1 cellular context compared by ENCODE assay signal in genomic region chr3:9793161-9793781, GRCh38.
A peak's percentile ranks its signal among the peaks of the same experiment; 100 is the strongest.
TF ChIP-seq lines count a peak whose summit lies in the region.

No MANE protein-coding gene starts in this region.

TF ChIP-seq in HepG2, 621 proteins besides CTCF, POLR2A, EP300 and RAD21:
- TF ChIP-seq CBFB (CRISPR knock-in tag; IDR thresholded peaks at IDR 0.05) (0 out of 2 replicates have a peak, but pooled peaks have one; percentile 14), ZNF687 (CRISPR knock-in tag; IDR thresholded peaks at IDR 0.05) (peak; percentile 9; the same call in 1 of the 2 replicates), CSRNP1 (CRISPR knock-in tag; IDR thresholded peaks at IDR 0.05) (peak; percentile 87; the same call in 1 of the 2 replicates), HNRNPK (IDR thresholded peaks at IDR 0.05; ENCODE audit: low read depth, low read length, poor library complexity, severe bottlenecking) (peak; percentile 61), ZNF558 (CRISPR knock-in tag; IDR thresholded peaks at IDR 0.05; ENCODE audit: borderline replicate concordance) (0 out of 2 replicates have a peak, but pooled peaks have one; percentile 16), TOPORS (CRISPR knock-in tag; IDR thresholded peaks at IDR 0.05) (0 out of 2 replicates have a peak, but pooled peaks have one; percentile 60), KAT2B (IDR thresholded peaks at IDR 0.05; ENCODE audit: borderline replicate concordance, low read depth, low read length) (no peak), SALL1 (CRISPR knock-in tag; IDR thresholded peaks at IDR 0.05) (peak; percentile 39; the same call in 1 of the 2 replicates), HNF4A (CRISPR knock-in tag; IDR thresholded peaks at IDR 0.05) (no peak), ZBTB7A (CRISPR knock-in tag; IDR thresholded peaks at IDR 0.05) (0 out of 2 replicates have a peak, but pooled peaks have one; percentile 7), SIN3A (IDR thresholded peaks at IDR 0.05; ENCODE audit: borderline replicate concordance, low read depth, low read length) (0 out of 2 replicates have a peak, but pooled peaks have one; percentile 23), MXI1 (IDR thresholded peaks at IDR 0.05; ENCODE audit: borderline replicate concordance, low read depth, low read length) (0 out of 3 replicates have a peak, but pooled peaks have one; percentile 0), ZNF891 (CRISPR knock-in tag; IDR thresholded peaks at IDR 0.05) (peak; percentile 73; the same call in 1 of the 2 replicates), ZNF263 (CRISPR knock-in tag; IDR thresholded peaks at IDR 0.05) (peak; percentile 84), ZNF552 (CRISPR knock-in tag; IDR thresholded peaks at IDR 0.05; ENCODE audit: borderline replicate concordance) (0 out of 2 replicates have a peak, but pooled peaks have one; percentile 3), ZNF589 (CRISPR knock-in tag; conservative IDR thresholded peaks at IDR 0.05) (0 out of 2 replicates have a peak, but pooled peaks have one; percentile 41), NBN (conservative IDR thresholded peaks at IDR 0.05) (no peak), ZNF18 (CRISPR knock-in tag; IDR thresholded peaks at IDR 0.05; ENCODE audit: insufficient replicate concordance) (peak; percentile 61), GLI4 (CRISPR knock-in tag; IDR thresholded peaks at IDR 0.05; ENCODE audit: borderline replicate concordance) (no peak), DZIP1 (CRISPR knock-in tag; IDR thresholded peaks at IDR 0.05) (0 out of 2 replicates have a peak, but pooled peaks have one; percentile 64), MXD4 (CRISPR knock-in tag; IDR thresholded peaks at IDR 0.05) (0 out of 2 replicates have a peak, but pooled peaks have one; percentile 10), EED (CRISPR knock-in tag; IDR thresholded peaks at IDR 0.05) (no peak), ZNF280B (CRISPR knock-in tag; IDR thresholded peaks at IDR 0.05; ENCODE audit: borderline replicate concordance) (peak; percentile 35; the same call in 1 of the 2 replicates), MIER2 (CRISPR knock-in tag; IDR thresholded peaks at IDR 0.05) (no peak), KMT2A (CRISPR knock-in tag; IDR thresholded peaks at IDR 0.05) (peak; percentile 24; the same call in 1 of the 2 replicates), ZNF562 (CRISPR knock-in tag; IDR thresholded peaks at IDR 0.05; ENCODE audit: borderline replicate concordance) (no peak), MBD4 (IDR thresholded peaks at IDR 0.05; ENCODE audit: borderline replicate concordance, low read length) (no peak), BRF2 (CRISPR knock-in tag; IDR thresholded peaks at IDR 0.05) (0 out of 2 replicates have a peak, but pooled peaks have one; percentile 42), SNAPC2 (CRISPR knock-in tag; IDR thresholded peaks at IDR 0.05) (0 out of 2 replicates have a peak, but pooled peaks have one; percentile 71), ZFY (CRISPR knock-in tag; IDR thresholded peaks at IDR 0.05) (peak; percentile 32), ZNF547 (CRISPR knock-in tag; IDR thresholded peaks at IDR 0.05) (no peak), ZNF253 (CRISPR knock-in tag; IDR thresholded peaks at IDR 0.05; ENCODE audit: borderline replicate concordance) (peak; percentile 44; the same call in 1 of the 2 replicates), ZBTB34 (CRISPR knock-in tag; IDR thresholded peaks at IDR 0.05) (0 out of 2 replicates have a peak, but pooled peaks have one; percentile 7), ZNF614 (CRISPR knock-in tag; IDR thresholded peaks at IDR 0.05; ENCODE audit: borderline replicate concordance) (no peak), ZNF3 (CRISPR knock-in tag; IDR thresholded peaks at IDR 0.05) (peak; percentile 36; the same call in 1 of the 2 replicates), UBTF (CRISPR knock-in tag; IDR thresholded peaks at IDR 0.05) (0 out of 2 replicates have a peak, but pooled peaks have one; percentile 1), RBM39 (IDR thresholded peaks at IDR 0.05; ENCODE audit: low read depth, low read length, poor library complexity, severe bottlenecking) (peak; percentile 73), MYC (CRISPR knock-in tag; IDR thresholded peaks at IDR 0.05; ENCODE audit: borderline replicate concordance) (peak; percentile 28), REPIN1 (CRISPR knock-in tag; IDR thresholded peaks at IDR 0.05; ENCODE audit: borderline replicate concordance, low read depth) (0 out of 2 replicates have a peak, but pooled peaks have one; percentile 48)
